In genomic region chr14:67371247-67372148, GRCh38 we compare ENCODE assay signal across 27 cellular contexts. TPM values are rescaled to one million over a fixed set of nuclear protein-coding genes. Genes with fewer than 3 reads are reported as not detected.
A peak's percentile ranks its signal among the peaks of the same experiment; 100 is the strongest.
DNase-seq lines count a peak whose midpoint lies in the region; ATAC-seq, FAIRE-seq and TF ChIP-seq lines count a peak whose summit lies in the region.
"Had no signal": no experiment of that assay in that cellular context is flagged by ENCODE, and none has a peak within 500 bp of the region (broad histone marks: within the 10 kb centered on the region; RNA-seq: fewer than 3 reads in every experiment).

No MANE protein-coding gene starts in this region.

- TF ChIP-seq POLR2A in endothelial cell of umbilical vein (IDR thresholded peaks at IDR 0.05; ENCODE audit: low read depth, low read length) (no peak), lower leg skin (IDR thresholded peaks at IDR 0.05) (no peak)

- peak overlapping the region; percentile 7 for H3K27ac ChIP-seq in RWPE2 (ENCODE audit: poor library complexity, severe bottlenecking)
- H3K27ac ChIP-seq in endothelial cell of umbilical vein (ENCODE audit: insufficient read depth, low read depth, low read length): peak overlapping the region; percentile 74
- H3K27ac ChIP-seq: ascending aorta, GM23248, RWPE1, thoracic aorta, vagina had no signal

- H3K9me3 ChIP-seq in RWPE2 (ENCODE audit: severe bottlenecking) (no peaks in the 10 kb centered on the region), endothelial cell of umbilical vein (replicated peaks; ENCODE audit: control insufficient read depth, insufficient read depth, low read length) (no peaks in the 10 kb centered on the region)
- H3K9me3 ChIP-seq: ascending aorta, Caco-2, thoracic aorta, vagina had no signal

- CTCF ChIA-PET in endothelial cell of umbilical vein (lab: Charles Lee): interaction anchor here (1.4 kb wide), 2 partner anchors 12 kb away, joined by 4 to 5 read pairs; partner anchors contain the start of genes ATP6V1D and EIF2S1

- H3K27me3 ChIP-seq in RWPE2 (ENCODE audit: insufficient read depth, poor library complexity, severe bottlenecking) (no peaks in the 10 kb centered on the region), endothelial cell of umbilical vein (ENCODE audit: control insufficient read depth in 2 of 2, insufficient read depth in 2 of 2, low read length in 2 of 2) (no peaks in the 10 kb centered on the region)
- H3K27me3 ChIP-seq: ascending aorta, vagina had no signal

- H3K36me3 Mint-ChIP-seq in osteocyte (ENCODE audit: unreplicated experiment): peaks cover 49% of the 10 kb centered on the region

- TF ChIP-seq CTCF in RWPE2 (IDR thresholded peaks at IDR 0.05; ENCODE audit: poor library complexity, severe bottlenecking) (no peak), endothelial cell of umbilical vein (IDR thresholded peaks at IDR 0.05; ENCODE audit: extremely low read depth in 1 of 2, insufficient read depth in 1 of 2, low read depth in 1 of 2, low read length in 2 of 2) (no peak), osteocyte (IDR thresholded peaks at IDR 0.05) (no peak), lower leg skin (IDR thresholded peaks at IDR 0.05) (no peak)

- H3K4me3 Mint-ChIP-seq in osteocyte (ENCODE audit: unreplicated experiment): no peak overlapping the region
- H3K4me3 Mint-ChIP-seq: stimulated activated naive B cell treated with anti-CD40 and anti-IgM and Interleukin-4, amounts not matched to agents 10 μg/mL and 1 μg/mL and 100 μg/mL, for 72 hours had no signal

- H3K36me3 ChIP-seq in RWPE2 (ENCODE audit: low read depth): peaks cover 100% of the 10 kb centered on the region
- H3K36me3 ChIP-seq in endothelial cell of umbilical vein (ENCODE audit: control insufficient read depth in 2 of 2, extremely low read depth in 1 of 2, insufficient read depth in 2 of 2, low read length in 2 of 2): peaks cover 17 to 28% of the 10 kb centered on the region in 2 experiments

- no peak overlapping the region for H3K4me3 ChIP-seq in RWPE2 (ENCODE audit: severe bottlenecking)
- no peak overlapping the region for H3K4me3 ChIP-seq in endothelial cell of umbilical vein (replicated peaks in 1 of 3; ENCODE audit: insufficient read depth in 1 of 3, low read depth in 1 of 3, low read length in 3 of 3)
- no peak overlapping the region for H3K4me3 ChIP-seq in lower leg skin (ENCODE audit: low read depth, poor library complexity, severe bottlenecking)
- H3K4me3 ChIP-seq: ascending aorta, GM23248, skin epidermis, thoracic aorta, vagina had no signal

- FAIRE-seq in endothelial cell of umbilical vein (lab: Jason Lieb, UNC): no peak
- FAIRE-seq: kidney had no signal

- DNase-seq in ELR (ENCODE audit: low read depth): peak; percentile 19
- no peak for DNase-seq in RWPE2 (ENCODE audit: low spot score)
- peak; percentile 28 for DNase-seq in endothelial cell of umbilical vein (ENCODE audit: low read depth, low spot score)
- no peak for DNase-seq in osteocyte (ENCODE audit: extremely low spot score, unreplicated experiment)
- no peak for DNase-seq in left lobe of liver (ENCODE audit: low spot score)
- DNase-seq in lower leg skin (ENCODE audit: low spot score in 2 of 2): no peak
- DNase-seq in NCI-H1105 treated with DMSO at 0.1 percent for 48 hours (lab: John Stamatoyannopoulos, UW): no peak
- DNase-seq: activated CD4-positive, CD25-positive, alpha-beta regulatory T cell treated with anti-CD3 and anti-CD28 coated beads, Interleukin-2, amount 50 U/mL, for 72 hours; activated CD8-positive, alpha-beta memory T cell treated with anti-CD3 and anti-CD28 coated beads for 24 hours; activated naive CD4-positive, alpha-beta T cell treated with anti-CD3 and anti-CD28 coated beads, Interleukin-2, amount 50 U/mL, for 16 hours; activated T-cell treated with anti-CD3 and anti-CD28 coated beads, Interleukin-2, amount 50 U/mL, for 72 hours; Caco-2; erythroblast; kidney; mammary epithelial cell; NCI-H1417 treated with DMSO at 0.1 percent for 48 hours; NCI-H2107; NCI-H510A treated with DMSO at 0.1 percent for 48 hours; stimulated activated CD4-positive, alpha-beta T cell treated with anti-CD3 and anti-CD28 coated beads, Interleukin-2, amount 100 ng/mL, for 24 hours; stimulated activated naive B cell treated with anti-CD40 and anti-IgM and Interleukin-4, amounts not matched to agents 10 μg/mL and 1 μg/mL and 100 μg/mL, for 72 hours; SW 1271 had no signal

- no peak overlapping the region for H2AFZ ChIP-seq in endothelial cell of umbilical vein (ENCODE audit: low read depth, low read length)
- H2AFZ ChIP-seq: GM23248 had no signal

- POLR2A ChIA-PET in endothelial cell of umbilical vein (lab: Charles Lee): no interaction called here

- no peaks in the 10 kb centered on the region for H3K9me3 Mint-ChIP-seq in osteocyte (ENCODE audit: unreplicated experiment)
- H3K9me3 Mint-ChIP-seq: activated T-cell treated with anti-CD3 and anti-CD28 coated beads, Interleukin-2, amount 50 U/mL, for 72 hours; stimulated activated naive B cell treated with anti-CD40 and anti-IgM and Interleukin-4, amounts not matched to agents 10 μg/mL and 1 μg/mL and 100 μg/mL, for 72 hours had no signal

- ATAC-seq in RWPE2 (ENCODE audit: low read depth): peak; percentile 15; the same call in 1 of the 3 replicates
- no peak for ATAC-seq in left lobe of liver
- ATAC-seq: stimulated activated naive B cell treated with anti-CD40 and anti-IgM and Interleukin-4, amounts not matched to agents 10 μg/mL and 1 μg/mL and 100 μg/mL, for 72 hours had no signal

- no peaks in the 10 kb centered on the region for H4K20me1 ChIP-seq in endothelial cell of umbilical vein (replicated peaks; ENCODE audit: control insufficient read depth, extremely low read depth, insufficient read depth, low read length)

- peak overlapping the region; percentile 54 for H3K27ac Mint-ChIP-seq in osteocyte (ENCODE audit: unreplicated experiment)

- peaks cover 39% of the 10 kb centered on the region for H3K79me2 ChIP-seq in endothelial cell of umbilical vein (ENCODE audit: control insufficient read depth, insufficient read depth, low read length)

- H3K4me1 ChIP-seq in RWPE2 (ENCODE audit: insufficient read depth, poor library complexity, severe bottlenecking) (peaks cover 22% of the 10 kb centered on the region), endothelial cell of umbilical vein (ENCODE audit: control insufficient read depth, extremely low read depth, insufficient read depth, low read length) (peaks cover 31% of the 10 kb centered on the region)
- H3K4me1 ChIP-seq: ascending aorta, Caco-2, vagina had no signal

- H3K4me1 Mint-ChIP-seq in osteocyte (ENCODE audit: unreplicated experiment): no peaks in the 10 kb centered on the region

- dilution Hi-C loops in endothelial cell of umbilical vein (cut with MboI; ENCODE audit: extremely low pct_ligation_motif_present, low sequenced_read_pairs): no loop called here

- no peak overlapping the region for H3K9ac ChIP-seq in endothelial cell of umbilical vein (replicated peaks; ENCODE audit: extremely low read depth, insufficient read depth, low read length)
- H3K9ac ChIP-seq: GM23248 had no signal

- WGBS in lower leg skin, 2 donors: 92 to 93% methylated on average over 4 of the region's 4 CpGs

- H3K9me1 ChIP-seq in endothelial cell of umbilical vein (replicated peaks; ENCODE audit: control insufficient read depth, extremely low read depth, insufficient read depth, low read length): peaks cover 3% of the 10 kb centered on the region

- H3K27me3 Mint-ChIP-seq in osteocyte (ENCODE audit: unreplicated experiment): no peaks in the 10 kb centered on the region
- H3K27me3 Mint-ChIP-seq: stimulated activated naive B cell treated with anti-CD40 and anti-IgM and Interleukin-4, amounts not matched to agents 10 μg/mL and 1 μg/mL and 100 μg/mL, for 72 hours had no signal

- intact Hi-C loops in endothelial cell of umbilical vein (cut with micrococcal nuclease) (no loop called here), lower leg skin (cut with DNase I; ENCODE audit: low total_unique reads) (no loop called here)

- peak overlapping the region; percentile 33 for H3K4me2 ChIP-seq in endothelial cell of umbilical vein (ENCODE audit: insufficient read depth, low read length)

- BruUV-seq in endothelial cell of umbilical vein (replicated peaks; lab: Mats Ljungman, UMichigan): no TSS peak

RNA-seq across cellular contexts. Expression of gene EIF2S1, which starts 11.4 kb away (rescaled TPM):
- 130 and 135 TPM in 2 replicates for total RNA-seq in endothelial cell of umbilical vein
- 20.2 and 36.8 TPM in 2 replicates for polyA plus RNA-seq in endothelial cell of umbilical vein
- 64.9 and 85.2 TPM in 2 replicates for polyA plus RNA-seq in endothelial cell of umbilical vein (2011; cell fraction: cytosol; rRNA removed)
- 31.1 and 55.5 TPM in 2 replicates for polyA plus RNA-seq in endothelial cell of umbilical vein (2011; cell fraction: nucleus; rRNA removed)
- polyA plus RNA-seq in endothelial cell of umbilical vein (2012): 161 and 284 TPM in 2 replicates
- 86.2 and 99.6 TPM in 2 replicates for polyA minus RNA-seq in endothelial cell of umbilical vein
- polyA minus RNA-seq in endothelial cell of umbilical vein (2011; cell fraction: cytosol; rRNA and poly(A)+ RNA removed): 125 TPM
- 12.5 and 21.0 TPM in 2 replicates for polyA minus RNA-seq in endothelial cell of umbilical vein (2011; cell fraction: nucleus; rRNA and poly(A)+ RNA removed)
- total RNA-seq in osteocyte: 85.3 and 90.1 TPM in 2 replicates
- total RNA-seq in left lobe of liver: 35.6 TPM
- total RNA-seq in lower leg skin: 100 to 1,000 TPM in 2 of 4 donors, 10 to 100 TPM in 2; 72.3 to 113 (median 96.4) TPM

RNA-seq across cellular contexts. Expression of gene ATP6V1D, which starts 11.9 kb away (rescaled TPM):
- total RNA-seq in endothelial cell of umbilical vein (60.7 and 63.1 TPM in 2 replicates), osteocyte (63.8 and 67.8 TPM in 2 replicates), left lobe of liver (22.3 TPM), lower leg skin (10 to 100 TPM; 64.9 to 80.0 (median 74.7) TPM)
- polyA plus RNA-seq in endothelial cell of umbilical vein: 27.8 and 28.6 TPM in 2 replicates
- 33.2 and 33.3 TPM in 2 replicates for polyA plus RNA-seq in endothelial cell of umbilical vein (2011; cell fraction: cytosol; rRNA removed)
- 21.0 and 26.0 TPM in 2 replicates for polyA plus RNA-seq in endothelial cell of umbilical vein (2011; cell fraction: nucleus; rRNA removed)
- 60.6 and 80.7 TPM in 2 replicates for polyA plus RNA-seq in endothelial cell of umbilical vein (2012)
- 37.5 and 41.0 TPM in 2 replicates for polyA minus RNA-seq in endothelial cell of umbilical vein
- 39.0 TPM for polyA minus RNA-seq in endothelial cell of umbilical vein (2011; cell fraction: cytosol; rRNA and poly(A)+ RNA removed)
- 61.0 and 63.1 TPM in 2 replicates for polyA minus RNA-seq in endothelial cell of umbilical vein (2011; cell fraction: nucleus; rRNA and poly(A)+ RNA removed)

RNA-seq across cellular contexts. Expression of gene PLEK2, which starts 40.5 kb away (rescaled TPM):
- total RNA-seq in endothelial cell of umbilical vein: 3.8 and 4.7 TPM in 2 replicates
- polyA plus RNA-seq in endothelial cell of umbilical vein: 0.84 and 1.4 TPM in 2 replicates
- polyA plus RNA-seq in endothelial cell of umbilical vein (2011; cell fraction: cytosol; rRNA removed): 2.0 and 3.0 TPM in 2 replicates
- polyA plus RNA-seq in endothelial cell of umbilical vein (2011; cell fraction: nucleus; rRNA removed): 1.1 and 2.1 TPM in 2 replicates
- 3.8 and 8.1 TPM in 2 replicates for polyA plus RNA-seq in endothelial cell of umbilical vein (2012)
- polyA minus RNA-seq in endothelial cell of umbilical vein: 0.34 and 0.83 TPM in 2 replicates
- polyA minus RNA-seq in endothelial cell of umbilical vein (2011; cell fraction: cytosol; rRNA and poly(A)+ RNA removed): 15.7 TPM
- 0.29 and 1.7 TPM in 2 replicates for polyA minus RNA-seq in endothelial cell of umbilical vein (2011; cell fraction: nucleus; rRNA and poly(A)+ RNA removed)
- not detected in 2 replicates for total RNA-seq in osteocyte
- 10.7 TPM for total RNA-seq in left lobe of liver
- 10 to 100 TPM; 23.0 to 33.0 (median 29.5) TPM for total RNA-seq in lower leg skin

Comparison
In these comparisons a context has a peak if more than half of its experiments do, and no peak if none do; other contexts are left out.
1. DNase-seq: peak in ELR (single experiment) and endothelial cell of umbilical vein (single experiment); none in RWPE2 (single experiment), osteocyte (single experiment), left lobe of liver (single experiment), lower leg skin (0 of 2) and NCI-H1105 treated with DMSO at 0.1 percent for 48 hours (single experiment).